21 cellular contexts compared by ENCODE assay signal in genomic region chr12:32777159-32777558, GRCh38. TPM values are rescaled to one million over a fixed set of nuclear protein-coding genes. Genes with fewer than 3 reads are reported as not detected.
DNase-seq lines count a peak whose midpoint lies in the region; ATAC-seq and TF ChIP-seq lines count a peak whose summit lies in the region.
"Had no signal": no experiment of that assay in that cellular context is flagged by ENCODE, and none has a peak within 500 bp of the region (broad histone marks: within the 10 kb centered on the region; RNA-seq: fewer than 3 reads in every experiment).

No MANE protein-coding gene starts in this region.

- no peak overlapping the region for H2BK15ac ChIP-seq in mesendoderm (replicated peaks; ENCODE audit: low read depth)

- no peak overlapping the region for H3K4me3 Mint-ChIP-seq in T-helper 2 cell treated with Interferon-gamma antibody and Interleukin-4, amounts not matched to agents 5 μg/mL and 100 μg/mL, for 36 hours

- H3K4me2 ChIP-seq in mesendoderm (ENCODE audit: low read length) = no peak overlapping the region

- H3K4me3 ChIP-seq in mesendoderm (ENCODE audit: low read length) (no peak overlapping the region), colonic mucosa (no peak overlapping the region)
- H3K4me3 ChIP-seq: Peyer's patch, SK-N-MC had no signal

- no peak overlapping the region for H3K56ac ChIP-seq in mesendoderm (ENCODE audit: low read length)

- H3K27ac ChIP-seq in mesendoderm (ENCODE audit: low read depth, low read length) (no peak overlapping the region), colonic mucosa (no peak overlapping the region)
- H3K27ac ChIP-seq: C4-2B, Peyer's patch, SK-N-MC had no signal

- H3K9me3 Mint-ChIP-seq in T-helper 2 cell treated with Interferon-gamma antibody and Interleukin-4, amounts not matched to agents 5 μg/mL and 100 μg/mL, for 36 hours = no peaks in the 10 kb centered on the region

- no peak for TF ChIP-seq CTCF in colonic mucosa (IDR thresholded peaks at IDR 0.05)

- ATAC-seq in GM18868 (IDR thresholded peaks at IDR 0.05; ENCODE audit: unreplicated experiment) = peak; percentile 88
- ATAC-seq in GM21515 (IDR thresholded peaks at IDR 0.05; ENCODE audit: unreplicated experiment) = peak; percentile 54
- ATAC-seq in HG02884 (IDR thresholded peaks at IDR 0.05; ENCODE audit: unreplicated experiment) = peak; percentile 80
- ATAC-seq in GM19328 (IDR thresholded peaks at IDR 0.05; ENCODE audit: unreplicated experiment) = no peak
- ATAC-seq: HepG2, Right ventricle myocardium inferior had no signal

- no peak overlapping the region for H4K5ac ChIP-seq in mesendoderm (ENCODE audit: low read length)

- H3K36me3 Mint-ChIP-seq in T-helper 2 cell treated with Interferon-gamma antibody and Interleukin-4, amounts not matched to agents 5 μg/mL and 100 μg/mL, for 36 hours (ENCODE audit: low read depth) = no peaks in the 10 kb centered on the region

- no peaks in the 10 kb centered on the region for H3K4me1 Mint-ChIP-seq in T-helper 2 cell treated with Interferon-gamma antibody and Interleukin-4, amounts not matched to agents 5 μg/mL and 100 μg/mL, for 36 hours (ENCODE audit: low read depth)

- H3K9ac ChIP-seq in mesendoderm (ENCODE audit: low read length) (no peak overlapping the region), colonic mucosa (ENCODE audit: low read depth in 2 of 2, low read length in 2 of 2) (no peak overlapping the region)

- no peak overlapping the region for H4K8ac ChIP-seq in mesendoderm (ENCODE audit: low read depth, low read length)

- H3K79me2 ChIP-seq in mesendoderm (ENCODE audit: control insufficient read depth, insufficient read depth, low read length) = no peaks in the 10 kb centered on the region

- no CpG with 5 or more reads among the region's 5 CpGs for WGBS in mesendoderm (ENCODE audit: extremely low coverage, insufficient coverage, low lambda C conversion rate)

- H3K27me3 Mint-ChIP-seq in T-helper 2 cell treated with Interferon-gamma antibody and Interleukin-4, amounts not matched to agents 5 μg/mL and 100 μg/mL, for 36 hours (ENCODE audit: low read depth) = no peaks in the 10 kb centered on the region

- H3K27me3 ChIP-seq in mesendoderm (ENCODE audit: insufficient read depth, low read length, poor library complexity) (no peaks in the 10 kb centered on the region), colonic mucosa (no peaks in the 10 kb centered on the region)
- H3K27me3 ChIP-seq: Peyer's patch had no signal

- H3K27ac Mint-ChIP-seq in T-helper 2 cell treated with Interferon-gamma antibody and Interleukin-4, amounts not matched to agents 5 μg/mL and 100 μg/mL, for 36 hours = no peak overlapping the region

- no peak overlapping the region for H3K23ac ChIP-seq in mesendoderm (ENCODE audit: low read length)

- H2AK5ac ChIP-seq in mesendoderm (ENCODE audit: low read length) = no peak overlapping the region

- H2BK120ac ChIP-seq in mesendoderm (ENCODE audit: low read depth, low read length) = no peak overlapping the region

- DNase-seq in mesendoderm (peak; percentile 20), amniotic stem cell (lab: John Stamatoyannopoulos, UW) (no peak), colonic mucosa (no peak)
- DNase-seq in T-helper 2 cell treated with Interferon-gamma antibody and Interleukin-4, amounts not matched to agents 5 μg/mL and 100 μg/mL, for 36 hours (ENCODE audit: low spot score) = no peak
- DNase-seq: DMS 273 treated with DMSO at 0.1 percent for 48 hours, GF-D8, KG1, NCI-H1436, NCI-H2081 treated with DMSO at 0.1 percent for 48 hours, NCI-H510A, NCI-H774, Peyer's patch, T-helper 9 cell had no signal

- intact Hi-C loops in colonic mucosa (cut with DNase I) = loop anchor here (5.0 kb wide), 1 partner anchor 140 kb away; no protein-coding TSS in a partner anchor

- no peaks in the 10 kb centered on the region for H3K9me3 ChIP-seq in colonic mucosa
- H3K9me3 ChIP-seq: Peyer's patch had no signal

- H3K36me3 ChIP-seq in mesendoderm (ENCODE audit: control insufficient read depth, insufficient read depth, low read length) (no peaks in the 10 kb centered on the region), colonic mucosa (no peaks in the 10 kb centered on the region)
- H3K36me3 ChIP-seq: Peyer's patch had no signal

- H3K4me1 ChIP-seq in mesendoderm (ENCODE audit: control insufficient read depth, low read depth, low read length) (no peaks in the 10 kb centered on the region), colonic mucosa (peaks cover 13% of the 10 kb centered on the region)

- H3K18ac ChIP-seq in mesendoderm (ENCODE audit: low read length) = no peak overlapping the region

- H2BK5ac ChIP-seq in mesendoderm (ENCODE audit: low read length) = no peak overlapping the region

- no peak overlapping the region for H3K4ac ChIP-seq in mesendoderm (ENCODE audit: low read depth, low read length)

- no peaks in the 10 kb centered on the region for H3K79me1 ChIP-seq in mesendoderm (ENCODE audit: low read length)

RNA-seq across cellular contexts. Expression of gene YARS2, which starts 21.5 kb away (rescaled TPM):
- 34.5 TPM for polyA plus RNA-seq in mesendoderm (2013, experiment 1 of 2)
- polyA plus RNA-seq in mesendoderm (2013, experiment 2 of 2) = 35.5 TPM
- 10 to 100 TPM; 14.1 to 28.0 TPM for total RNA-seq in colonic mucosa
